ENCODE assay signal across 8 cellular contexts in the genomic region with DNA sequence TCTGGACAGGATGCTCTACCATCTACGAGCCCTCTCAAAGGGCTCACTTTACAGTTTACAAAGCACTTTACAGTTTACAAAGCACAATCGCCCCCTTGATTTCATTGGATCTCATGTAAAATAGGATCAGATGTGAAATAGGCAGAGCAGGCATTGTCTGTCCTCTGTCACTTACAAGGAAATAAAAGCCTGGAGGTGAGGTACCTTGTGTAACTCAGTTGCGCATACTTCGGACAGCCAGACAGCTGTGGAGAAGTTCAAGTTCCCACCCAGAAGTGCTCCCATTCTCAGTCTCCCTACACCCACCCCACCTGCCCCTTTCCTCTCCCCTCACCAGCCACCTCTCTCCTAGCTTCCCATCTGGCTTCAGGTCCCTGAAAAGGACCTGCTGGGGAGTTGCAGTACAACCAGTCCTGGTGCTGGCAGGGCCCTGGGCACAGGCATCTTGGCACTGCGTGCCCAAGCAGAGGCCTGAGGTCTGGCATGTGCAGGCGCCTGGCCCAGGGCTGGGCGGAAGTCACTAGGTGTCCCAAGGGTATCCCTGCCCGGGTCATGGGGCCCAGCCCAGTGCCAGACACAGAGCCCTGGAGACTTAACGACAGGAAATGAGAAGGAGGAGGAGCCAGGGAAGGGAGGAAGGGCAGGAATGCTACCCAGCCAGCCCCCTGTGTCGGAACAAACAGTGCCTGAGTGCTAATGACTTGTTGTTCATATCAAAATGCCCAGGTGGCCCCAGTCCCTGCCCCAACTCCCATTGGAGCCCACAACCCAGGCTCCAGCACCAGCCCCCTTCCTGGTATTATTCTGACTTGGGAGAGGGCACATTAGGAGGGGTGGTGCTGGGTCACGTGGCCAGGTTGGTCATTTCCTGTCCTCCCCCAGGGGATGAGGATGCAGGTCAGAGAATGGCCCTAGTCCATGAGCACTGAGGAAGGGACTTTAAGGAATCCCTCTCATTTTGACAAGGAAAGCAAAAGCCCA. TPM values are rescaled to one million over a fixed set of nuclear protein-coding genes. Genes with fewer than 3 reads are reported as not detected.
DNase-seq lines count a peak whose midpoint lies in the region; TF ChIP-seq lines count a peak whose summit lies in the region.

No MANE protein-coding gene starts in this region.

- no peaks in the 10 kb centered on the region for H3K9me3 Mint-ChIP-seq in nephron progenitor cell
- no peaks in the 10 kb centered on the region for H3K9me3 Mint-ChIP-seq in activated CD4-positive, alpha-beta T cell treated with anti-CD3 and anti-CD28 coated beads, Interleukin-2, amount 10 ng/mL, durations not matched to agents 7 days and 5 days
- no peaks in the 10 kb centered on the region for H3K9me3 Mint-ChIP-seq in CD4-positive, alpha-beta memory T cell

- peak overlapping the region; percentile 23 for H3K4me3 Mint-ChIP-seq in nephron progenitor cell
- no peak overlapping the region for H3K4me3 Mint-ChIP-seq in activated CD4-positive, alpha-beta T cell treated with anti-CD3 and anti-CD28 coated beads, Interleukin-2, amount 10 ng/mL, durations not matched to agents 7 days and 5 days
- no peak overlapping the region for H3K4me3 Mint-ChIP-seq in CD4-positive, alpha-beta memory T cell

- H3K4me3 ChIP-seq in BE2C (ENCODE audit: low read depth, low read length) (no peak overlapping the region), epithelial cell of esophagus (ENCODE audit: low read length) (no peak overlapping the region)
- H3K4me3 ChIP-seq in CD4-positive, alpha-beta memory T cell (ENCODE audit: low read length in 2 of 2) = no peak overlapping the region

- no peaks in the 10 kb centered on the region for H3K36me3 ChIP-seq in BE2C
- H3K36me3 ChIP-seq in CD4-positive, alpha-beta memory T cell (ENCODE audit: insufficient read depth, low read length) = no peaks in the 10 kb centered on the region

- H3K4me1 ChIP-seq in BE2C = peaks cover 48% of the 10 kb centered on the region
- H3K4me1 ChIP-seq in CD4-positive, alpha-beta memory T cell (ENCODE audit: insufficient read depth, low read length) = peaks cover 27% of the 10 kb centered on the region

- peaks cover 4% of the 10 kb centered on the region for H3K27me3 Mint-ChIP-seq in nephron progenitor cell (ENCODE audit: low read depth, poor library complexity)
- H3K27me3 Mint-ChIP-seq in activated CD4-positive, alpha-beta T cell treated with anti-CD3 and anti-CD28 coated beads, Interleukin-2, amount 10 ng/mL, durations not matched to agents 7 days and 5 days = no peaks in the 10 kb centered on the region
- H3K27me3 Mint-ChIP-seq in CD4-positive, alpha-beta memory T cell = peaks cover 0 to under 1% of the 10 kb centered on the region in 2 donors

- H3K36me3 Mint-ChIP-seq in nephron progenitor cell (ENCODE audit: low read depth) = peaks cover 8% of the 10 kb centered on the region
- no peaks in the 10 kb centered on the region for H3K36me3 Mint-ChIP-seq in activated CD4-positive, alpha-beta T cell treated with anti-CD3 and anti-CD28 coated beads, Interleukin-2, amount 10 ng/mL, durations not matched to agents 7 days and 5 days (ENCODE audit: low read depth)
- H3K36me3 Mint-ChIP-seq in CD4-positive, alpha-beta memory T cell = no peaks in the 10 kb centered on the region

- H3K27ac Mint-ChIP-seq in nephron progenitor cell = peak overlapping the region; percentile 80
- H3K27ac Mint-ChIP-seq in activated CD4-positive, alpha-beta T cell treated with anti-CD3 and anti-CD28 coated beads, Interleukin-2, amount 10 ng/mL, durations not matched to agents 7 days and 5 days = no peak overlapping the region
- H3K27ac Mint-ChIP-seq in CD4-positive, alpha-beta memory T cell = no peak overlapping the region

- H3K27ac ChIP-seq in CD4-positive, alpha-beta memory T cell (ENCODE audit: low read depth, low read length) = no peak overlapping the region

- CTCF ChIA-PET in activated CD4-positive, alpha-beta T cell treated with anti-CD3 and anti-CD28 coated beads, Interleukin-2, amount 10 ng/mL, durations not matched to agents 7 days and 5 days (lab: Charles Lee) = interaction anchor here (0.7 to 10.5 kb wide), 8 partner anchors 9 to 85 kb away, joined by 3 to 162 read pairs (median 6); no protein-coding TSS in a partner anchor
- CTCF ChIA-PET in CD4-positive, alpha-beta memory T cell (lab: Charles Lee; ENCODE audit: partially characterized antibody) = interaction anchor here (9.9 to 11.9 kb wide), 2 partner anchors 9 to 16 kb away, joined by 133 to 270 read pairs; a partner anchor contains a TSS

- intact Hi-C loops in CD4-positive, alpha-beta memory T cell (cut with micrococcal nuclease) = no loop called here

- H3K27me3 ChIP-seq in BE2C = no peaks in the 10 kb centered on the region
- H3K27me3 ChIP-seq in CD4-positive, alpha-beta memory T cell (ENCODE audit: insufficient read depth, low read length) = no peaks in the 10 kb centered on the region

- TF ChIP-seq CTCF in BE2C (IDR thresholded peaks at IDR 0.05; ENCODE audit: low read depth, low read length) (no peak), epithelial cell of esophagus (IDR thresholded peaks at IDR 0.05; ENCODE audit: insufficient read depth, low read depth, low read length, missing control alignments) (no peak), nephron progenitor cell (IDR thresholded peaks at IDR 0.05) (no peak)

- POLR2A ChIA-PET in activated CD4-positive, alpha-beta T cell treated with anti-CD3 and anti-CD28 coated beads, Interleukin-2, amount 10 ng/mL, durations not matched to agents 7 days and 5 days (lab: Charles Lee) = no interaction called here
- POLR2A ChIA-PET in CD4-positive, alpha-beta memory T cell (lab: Charles Lee; ENCODE audit: partially characterized antibody) = interaction anchor here (1.1 kb wide), 1 partner anchor 19 kb away, joined by 3 read pairs; a partner anchor contains a TSS

- DNase-seq in BE2C (peak; percentile 85), NCI-H226 (peak; percentile 64), epithelial cell of esophagus (ENCODE audit: low read depth) (peak; percentile 58), nephron progenitor cell (peak; percentile 40), NCI-H82 (lab: John Stamatoyannopoulos, UW) (no peak)
- DNase-seq in activated CD4-positive, alpha-beta T cell treated with anti-CD3 and anti-CD28 coated beads, Interleukin-2, amount 10 ng/mL, durations not matched to agents 7 days and 5 days = no peak
- no peak for DNase-seq in CD4-positive, alpha-beta memory T cell
- DNase-seq in central memory CD4-positive, alpha-beta T cell = no peak

- H3K4me1 Mint-ChIP-seq in nephron progenitor cell = peaks cover 79% of the 10 kb centered on the region
- H3K4me1 Mint-ChIP-seq in activated CD4-positive, alpha-beta T cell treated with anti-CD3 and anti-CD28 coated beads, Interleukin-2, amount 10 ng/mL, durations not matched to agents 7 days and 5 days = peaks cover 20% of the 10 kb centered on the region
- H3K4me1 Mint-ChIP-seq in CD4-positive, alpha-beta memory T cell = peaks cover 17 to 27% (median 23%) of the 10 kb centered on the region in 4 donors

- H3K9me3 ChIP-seq in BE2C = no peaks in the 10 kb centered on the region
- H3K9me3 ChIP-seq in CD4-positive, alpha-beta memory T cell (ENCODE audit: control insufficient read depth in 1 of 2, low read length in 2 of 2) = no peaks in the 10 kb centered on the region

RNA-seq across cellular contexts. Expression of a gene that starts 5.4 kb away (rescaled TPM):
- 22.4 TPM for polyA plus RNA-seq in BE2C (2012; ENCODE audit: insufficient read depth, insufficient read length, low read depth)
- under 1 TPM in 1 of 2 experiments, not detected in 1; 0.15 TPM for total RNA-seq in activated CD4-positive, alpha-beta T cell treated with anti-CD3 and anti-CD28 coated beads, Interleukin-2, amount 10 ng/mL, durations not matched to agents 7 days and 5 days
- total RNA-seq in CD4-positive, alpha-beta memory T cell = under 1 TPM; 0.15 to 0.39 TPM
- polyA plus RNA-seq in CD4-positive, alpha-beta memory T cell = under 1 TPM in 1 of 2 donors, not detected in 1; 0.14 TPM

RNA-seq across cellular contexts. Expression of a gene that starts 19.7 kb away (rescaled TPM):
- 65.5 TPM for polyA plus RNA-seq in BE2C (2012; ENCODE audit: insufficient read depth, insufficient read length, low read depth)
- 1 to 10 TPM; 7.9 to 9.1 TPM for total RNA-seq in activated CD4-positive, alpha-beta T cell treated with anti-CD3 and anti-CD28 coated beads, Interleukin-2, amount 10 ng/mL, durations not matched to agents 7 days and 5 days
- total RNA-seq in CD4-positive, alpha-beta memory T cell = 10 to 100 TPM; 12.1 to 12.3 TPM
- 1 to 10 TPM; 8.7 to 9.0 TPM for polyA plus RNA-seq in CD4-positive, alpha-beta memory T cell

RNA-seq across cellular contexts. Expression of a gene that starts 28.0 kb away (rescaled TPM):
- not detected for polyA plus RNA-seq in BE2C (2012; ENCODE audit: insufficient read depth, insufficient read length, low read depth)
- not detected for total RNA-seq in activated CD4-positive, alpha-beta T cell treated with anti-CD3 and anti-CD28 coated beads, Interleukin-2, amount 10 ng/mL, durations not matched to agents 7 days and 5 days
- not detected for total RNA-seq in CD4-positive, alpha-beta memory T cell
- polyA plus RNA-seq in CD4-positive, alpha-beta memory T cell = not detected

RNA-seq across cellular contexts. Expression of a gene that starts 47.5 kb away (rescaled TPM):
- 12.9 TPM for polyA plus RNA-seq in BE2C (2012; ENCODE audit: insufficient read depth, insufficient read length, low read depth)
- 10 to 100 TPM; 40.3 to 42.9 TPM for total RNA-seq in activated CD4-positive, alpha-beta T cell treated with anti-CD3 and anti-CD28 coated beads, Interleukin-2, amount 10 ng/mL, durations not matched to agents 7 days and 5 days
- 10 to 100 TPM; 40.8 to 41.8 TPM for total RNA-seq in CD4-positive, alpha-beta memory T cell
- polyA plus RNA-seq in CD4-positive, alpha-beta memory T cell = 10 to 100 TPM; 32.1 to 33.3 TPM

Comparison
In these comparisons a context has a peak if more than half of its experiments do, and no peak if none do; other contexts are left out.
1. DNase-seq: peak in BE2C (single experiment), NCI-H226 (single experiment), epithelial cell of esophagus (single experiment) and nephron progenitor cell (single experiment); none in activated CD4-positive, alpha-beta T cell treated with anti-CD3 and anti-CD28 coated beads, Interleukin-2, amount 10 ng/mL, durations not matched to agents 7 days and 5 days (single experiment), NCI-H82 (single experiment), CD4-positive, alpha-beta memory T cell (0 of 5) and central memory CD4-positive, alpha-beta T cell (single experiment).